ENCODE assay signal across 18 cellular contexts in the genomic region with DNA sequence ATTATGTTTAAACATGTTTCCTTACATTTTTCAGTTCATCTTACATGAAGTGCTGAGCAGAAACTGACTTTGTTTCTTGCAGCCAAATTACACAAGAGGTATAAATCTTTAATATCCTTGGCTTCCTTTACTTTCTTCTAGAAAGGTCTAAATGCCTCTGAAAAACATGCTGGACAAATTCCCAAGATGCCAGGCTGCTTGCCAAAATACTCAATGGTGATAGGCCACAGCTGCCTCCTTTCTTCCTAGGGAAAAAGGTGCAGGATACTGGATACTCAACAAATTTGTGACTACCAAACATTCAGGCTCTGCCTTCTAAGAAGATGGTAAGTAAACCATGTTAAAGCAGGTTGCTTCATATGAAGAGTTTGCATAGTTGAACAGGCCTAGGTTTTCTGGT. TPM values are rescaled to one million over a fixed set of nuclear protein-coding genes. Genes with fewer than 3 reads are reported as not detected.
DNase-seq lines count a peak whose midpoint lies in the region; TF ChIP-seq lines count a peak whose summit lies in the region.
"Had no signal": no experiment of that assay in that cellular context is flagged by ENCODE, and none has a peak within 500 bp of the region (broad histone marks: within the 10 kb centered on the region; RNA-seq: fewer than 3 reads in every experiment).

No MANE protein-coding gene starts in this region.

- H3K27ac Mint-ChIP-seq in Calu3 (ENCODE audit: unreplicated experiment) (no peak overlapping the region), MCF 10A (ENCODE audit: low read depth, unreplicated experiment) (no peak overlapping the region)
- H3K27ac Mint-ChIP-seq: stimulated activated effector memory CD8-positive, alpha-beta T cell treated with anti-CD3 and anti-CD28 coated beads, Interleukin-12 subunit alpha, Interleukin-12 subunit beta, amount 100 ng/mL, for 72 hours had no signal

- no peaks in the 10 kb centered on the region for H3K27me3 Mint-ChIP-seq in Calu3 (ENCODE audit: unreplicated experiment)
- H3K27me3 Mint-ChIP-seq in MCF 10A (ENCODE audit: insufficient read depth, unreplicated experiment): no peaks in the 10 kb centered on the region

- no peaks in the 10 kb centered on the region for H3K36me3 Mint-ChIP-seq in Calu3 (ENCODE audit: insufficient read depth, unreplicated experiment)
- no peaks in the 10 kb centered on the region for H3K36me3 Mint-ChIP-seq in MCF 10A (ENCODE audit: insufficient read depth, unreplicated experiment)
- H3K36me3 Mint-ChIP-seq: stimulated activated effector memory CD8-positive, alpha-beta T cell treated with anti-CD3 and anti-CD28 coated beads, Interleukin-12 subunit alpha, Interleukin-12 subunit beta, amount 100 ng/mL, for 72 hours had no signal

- no peak overlapping the region for H3K4me3 ChIP-seq in adipocyte (ENCODE audit: low read length)
- H3K4me3 ChIP-seq in fibroblast of pulmonary artery (replicated peaks; ENCODE audit: low read depth, low read length): no peak overlapping the region
- H3K4me3 ChIP-seq in skeletal muscle cell (ENCODE audit: low read depth, low read length): no peak overlapping the region
- H3K4me3 ChIP-seq: BLaER1, colonic mucosa, right lobe of liver, upper lobe of right lung had no signal

- H3K9me3 Mint-ChIP-seq in Calu3 (ENCODE audit: low read depth, unreplicated experiment): no peaks in the 10 kb centered on the region
- no peaks in the 10 kb centered on the region for H3K9me3 Mint-ChIP-seq in MCF 10A (ENCODE audit: unreplicated experiment)
- H3K9me3 Mint-ChIP-seq: stimulated activated effector memory CD8-positive, alpha-beta T cell treated with anti-CD3 and anti-CD28 coated beads, Interleukin-12 subunit alpha, Interleukin-12 subunit beta, amount 100 ng/mL, for 72 hours had no signal

- H3K9ac ChIP-seq in adipocyte (ENCODE audit: low read length): no peak overlapping the region
- H3K9ac ChIP-seq: BLaER1 had no signal

- BruUV-seq in Calu3 (replicated peaks; lab: Mats Ljungman, UMichigan) (no TSS peak), MCF 10A (replicated peaks; lab: Mats Ljungman, UMichigan) (no TSS peak)

- H3K4me1 Mint-ChIP-seq in Calu3 (ENCODE audit: low read depth, unreplicated experiment) (no peaks in the 10 kb centered on the region), MCF 10A (ENCODE audit: insufficient read depth, unreplicated experiment) (no peaks in the 10 kb centered on the region)
- H3K4me1 Mint-ChIP-seq: stimulated activated effector memory CD8-positive, alpha-beta T cell treated with anti-CD3 and anti-CD28 coated beads, Interleukin-12 subunit alpha, Interleukin-12 subunit beta, amount 100 ng/mL, for 72 hours had no signal

- no peaks in the 10 kb centered on the region for H3K27me3 ChIP-seq in adipocyte (replicated peaks; ENCODE audit: control insufficient read depth, insufficient read depth, low read length)
- H3K27me3 ChIP-seq: BLaER1, colonic mucosa, right lobe of liver, upper lobe of right lung had no signal

- intact Hi-C loops in Calu3 (cut with micrococcal nuclease; ENCODE audit: unreplicated experiment): no loop called here
- intact Hi-C loops in MCF 10A (cut with micrococcal nuclease): no loop called here

- peaks cover 18% of the 10 kb centered on the region for H3K4me1 ChIP-seq in adipocyte (ENCODE audit: control insufficient read depth, insufficient read depth, low read length)
- H3K4me1 ChIP-seq: BLaER1, colonic mucosa, upper lobe of right lung had no signal

- H3K4me3 Mint-ChIP-seq in Calu3 (ENCODE audit: low read depth, unreplicated experiment): no peak overlapping the region
- H3K4me3 Mint-ChIP-seq in MCF 10A (ENCODE audit: unreplicated experiment): no peak overlapping the region
- H3K4me3 Mint-ChIP-seq: stimulated activated effector memory CD8-positive, alpha-beta T cell treated with anti-CD3 and anti-CD28 coated beads, Interleukin-12 subunit alpha, Interleukin-12 subunit beta, amount 100 ng/mL, for 72 hours had no signal

- no peaks in the 10 kb centered on the region for H3K9me3 ChIP-seq in adipocyte (ENCODE audit: control insufficient read depth, low read length)
- H3K9me3 ChIP-seq: colonic mucosa, right lobe of liver, upper lobe of right lung had no signal

- POLR2A ChIA-PET in MCF 10A (lab: Yijun Ruan, JAX): no interaction called here

- no peak for TF ChIP-seq CTCF in fibroblast of pulmonary artery (IDR thresholded peaks at IDR 0.05; ENCODE audit: low read length, missing control alignments)
- TF ChIP-seq CTCF in Calu3 (IDR thresholded peaks at IDR 0.05; ENCODE audit: unreplicated experiment): no peak
- no peak for TF ChIP-seq CTCF in MCF 10A (IDR thresholded peaks at IDR 0.05; ENCODE audit: unreplicated experiment)

- in situ Hi-C loops in KBM-7 (cut with MboI; ENCODE audit: low pct_unique_long_range_greater_than_20kb, low sequenced_read_pairs): loop anchor here (25.0 kb wide), 2 partner anchors 290 to 515 kb away; no protein-coding TSS in a partner anchor

- CTCF ChIA-PET in Calu3 (lab: Charles Lee) (no interaction called here), MCF 10A (lab: Yijun Ruan, JAX) (interaction anchor here (1.1 to 7.5 kb wide), 2 partner anchors 13 to 17 kb away, joined by 4 to 64 read pairs; no protein-coding TSS in a partner anchor)

- H3K36me3 ChIP-seq in adipocyte (ENCODE audit: control insufficient read depth, insufficient read depth, low read length, severe bottlenecking): no peaks in the 10 kb centered on the region
- H3K36me3 ChIP-seq: BLaER1, colonic mucosa, right lobe of liver, upper lobe of right lung had no signal

- DNase-seq in GM03348 (ENCODE audit: low spot score): peak; percentile 33
- DNase-seq in adipocyte (ENCODE audit: low read depth): peak; percentile 65
- DNase-seq in fibroblast of pulmonary artery (ENCODE audit: low read depth): peak; percentile 87
- DNase-seq in skeletal muscle cell (ENCODE audit: low read depth): peak; percentile 16
- DNase-seq in Calu3: no peak
- DNase-seq in MCF 10A (ENCODE audit: unreplicated experiment): no peak
- no peak for DNase-seq in KBM-7
- no peak for DNase-seq in NCI-H2196 treated with DMSO at 0.1 percent for 48 hours (lab: John Stamatoyannopoulos, UW; ENCODE audit: unreplicated experiment)
- DNase-seq: activated CD4-positive, alpha-beta T cell treated with anti-CD3 and anti-CD28 coated beads for 4 hours; colonic mucosa; DMS53; NCI-H1105 treated with DMSO at 0.1 percent for 48 hours; NCI-H2227 treated with DMSO at 0.1 percent for 48 hours; NK-92 treated with Interleukin-12 subunit alpha and Interleukin-12 subunit beta, amount 100 ng/mL, for 24 hours; right lobe of liver; upper lobe of right lung had no signal

RNA-seq across cellular contexts. Expression of a gene that starts 19.5 kb away (rescaled TPM):
- total RNA-seq in Calu3 (2022) (46.7 and 49.2 TPM in 2 replicates), MCF 10A (2022) (22.3 and 25.4 TPM in 2 replicates)

Comparison
In these comparisons a context has a peak if more than half of its experiments do, and no peak if none do; other contexts are left out.
1. DNase-seq: peak in GM03348 (single experiment), adipocyte (single experiment), fibroblast of pulmonary artery (single experiment) and skeletal muscle cell (single experiment); none in Calu3 (single experiment), MCF 10A (single experiment), KBM-7 (single experiment) and NCI-H2196 treated with DMSO at 0.1 percent for 48 hours (single experiment).